Comparison of ENCODE assay signal across 1 cellular context in genomic region chr12:6689000-6689882, GRCh38.
TF ChIP-seq lines count a peak whose summit lies in the region.

ZNF384 (minus strand) TSS chr12:6689375; CDS start chr12:6679520, 9,855 bp downstream.

TF ChIP-seq in HepG2, 621 proteins besides CTCF, POLR2A, EP300 and RAD21 (continued from another document and continues in another):
- TF ChIP-seq REPIN1 (CRISPR knock-in tag; IDR thresholded peaks at IDR 0.05; ENCODE audit: borderline replicate concordance, low read depth) = peak; percentile 62
- 0 out of 2 replicates have a peak, but pooled peaks have one; percentile 17 for TF ChIP-seq HOXA5 (CRISPR knock-in tag; IDR thresholded peaks at IDR 0.05)
- peak; percentile 22 for TF ChIP-seq XRCC5 (optimal IDR thresholded peaks at IDR 0.05; ENCODE audit: low read length)
- TF ChIP-seq THAP9 (CRISPR knock-in tag; IDR thresholded peaks at IDR 0.05; ENCODE audit: borderline replicate concordance) = peak; percentile 93
- TF ChIP-seq GABPB1 (CRISPR knock-in tag; IDR thresholded peaks at IDR 0.05) = peak; percentile 92
- 0 out of 2 replicates have a peak, but pooled peaks have one; percentile 10 for TF ChIP-seq ZNF274 (CRISPR knock-in tag; IDR thresholded peaks at IDR 0.05)
- TF ChIP-seq MIXL1 (CRISPR knock-in tag; IDR thresholded peaks at IDR 0.05) = peak; percentile 46; the same call in 1 of the 2 replicates
- peak; percentile 60 for TF ChIP-seq MED8 (CRISPR knock-in tag; IDR thresholded peaks at IDR 0.05; ENCODE audit: insufficient replicate concordance)
- 0 out of 2 replicates have a peak, but pooled peaks have one; percentile 38 for TF ChIP-seq ZNF713 (CRISPR knock-in tag; IDR thresholded peaks at IDR 0.05)
- TF ChIP-seq AGO1 (IDR thresholded peaks at IDR 0.05; ENCODE audit: low read depth, low read length, poor library complexity, severe bottlenecking) = peak; percentile 74
- TF ChIP-seq NR2F6 (IDR thresholded peaks at IDR 0.05) = no peak; the same call in 1 of the 2 replicates
- peak; percentile 24; the same call in 1 of the 2 replicates for TF ChIP-seq NR2F6 (CRISPR knock-in tag; IDR thresholded peaks at IDR 0.05)
- TF ChIP-seq ZNF414 (CRISPR knock-in tag; IDR thresholded peaks at IDR 0.05) = no peak
- TF ChIP-seq ARID4A (CRISPR knock-in tag; IDR thresholded peaks at IDR 0.05; ENCODE audit: borderline replicate concordance) = peak; percentile 86
- 0 out of 2 replicates have a peak, but pooled peaks have one; percentile 23 for TF ChIP-seq HHEX (CRISPR knock-in tag; IDR thresholded peaks at IDR 0.05)
- TF ChIP-seq MYPOP (CRISPR knock-in tag; IDR thresholded peaks at IDR 0.05) = peak; percentile 63; the same call in 1 of the 2 replicates
- 0 out of 2 replicates have a peak, but pooled peaks have one; percentile 48 for TF ChIP-seq ZNF580 (CRISPR knock-in tag; IDR thresholded peaks at IDR 0.05; ENCODE audit: borderline replicate concordance, low read depth)
- no peak for TF ChIP-seq PTBP1 (IDR thresholded peaks at IDR 0.05; ENCODE audit: low read depth, low read length, poor library complexity, severe bottlenecking)
- 0 out of 2 replicates have a peak, but pooled peaks have one; percentile 79 for TF ChIP-seq SRF (IDR thresholded peaks at IDR 0.05; ENCODE audit: low read depth, low read length)
- no peak for TF ChIP-seq ZNF646 (CRISPR knock-in tag; IDR thresholded peaks at IDR 0.05)
- peak; percentile 81 for TF ChIP-seq MAX (IDR thresholded peaks at IDR 0.05)
- TF ChIP-seq SMAD1 (CRISPR knock-in tag; IDR thresholded peaks at IDR 0.05; ENCODE audit: borderline replicate concordance, low read depth) = 0 out of 2 replicates have a peak, but pooled peaks have one; percentile 80
- TF ChIP-seq ZNF550 (CRISPR knock-in tag; IDR thresholded peaks at IDR 0.05; ENCODE audit: borderline replicate concordance) = no peak
- no peak for TF ChIP-seq ZFP62 (CRISPR knock-in tag; IDR thresholded peaks at IDR 0.05)
- TF ChIP-seq UBTF (CRISPR knock-in tag; IDR thresholded peaks at IDR 0.05) = peak; percentile 33; the same call in 1 of the 2 replicates
- peak; percentile 40; the same call in 1 of the 2 replicates for TF ChIP-seq PITX1 (CRISPR knock-in tag; IDR thresholded peaks at IDR 0.05)
- peak; percentile 80; the same call in 1 of the 2 replicates for TF ChIP-seq ZNF333 (CRISPR knock-in tag; IDR thresholded peaks at IDR 0.05; ENCODE audit: borderline replicate concordance)
- 0 out of 2 replicates have a peak, but pooled peaks have one; percentile 12 for TF ChIP-seq ZNF329 (CRISPR knock-in tag; IDR thresholded peaks at IDR 0.05; ENCODE audit: low read depth)
- TF ChIP-seq MATR3 (CRISPR knock-in tag; IDR thresholded peaks at IDR 0.05) = no peak
- TF ChIP-seq BRD4 (CRISPR knock-in tag; IDR thresholded peaks at IDR 0.05) = 0 out of 2 replicates have a peak, but pooled peaks have one; percentile 55
- TF ChIP-seq HDAC1 (CRISPR knock-in tag; IDR thresholded peaks at IDR 0.05) = peak; percentile 15
- TF ChIP-seq PCBP1 (IDR thresholded peaks at IDR 0.05; ENCODE audit: borderline replicate concordance, low read depth, low read length) = peak; percentile 98
- 0 out of 2 replicates have a peak, but pooled peaks have one; percentile 34 for TF ChIP-seq ZNF878 (CRISPR knock-in tag; IDR thresholded peaks at IDR 0.05)
- peak; percentile 95 for TF ChIP-seq ZNF746 (CRISPR knock-in tag; IDR thresholded peaks at IDR 0.05)
- 0 out of 2 replicates have a peak, but pooled peaks have one; percentile 12 for TF ChIP-seq ZFYVE20 (CRISPR knock-in tag; IDR thresholded peaks at IDR 0.05; ENCODE audit: borderline replicate concordance, low read depth)
- 0 out of 2 replicates have a peak, but pooled peaks have one; percentile 45 for TF ChIP-seq NFIC (IDR thresholded peaks at IDR 0.05; ENCODE audit: low read length)
- TF ChIP-seq THAP7 (CRISPR knock-in tag; IDR thresholded peaks at IDR 0.05) = peak; percentile 99
- peak; percentile 74 for TF ChIP-seq RBM39 (IDR thresholded peaks at IDR 0.05; ENCODE audit: low read depth, low read length, poor library complexity, severe bottlenecking)
- peak; percentile 47; the same call in 1 of the 2 replicates for TF ChIP-seq SIX1 (CRISPR knock-in tag; IDR thresholded peaks at IDR 0.05; ENCODE audit: borderline replicate concordance)
